In genomic region chr20:46137816-46138215, GRCh38 we compare ENCODE assay signal across 22 cellular contexts.
"Had no signal": no experiment of that assay in that cellular context is flagged by ENCODE, and none has a peak within 500 bp of the region (broad histone marks: within the 10 kb centered on the region; RNA-seq: fewer than 3 reads in every experiment).

No MANE protein-coding gene starts in this region.

- H3K27ac ChIP-seq: coronary artery, hepatocyte, psoas muscle, spleen, testis, transverse colon had no signal

- H3K4me3 ChIP-seq: coronary artery, hepatocyte, lung, psoas muscle, spleen, testis, transverse colon had no signal

- H3K9me3 ChIP-seq: psoas muscle, spleen, testis, transverse colon had no signal

- DNase-seq: effector CD4-positive, alpha-beta T cell; endodermal cell; foreskin melanocyte; head of caudate nucleus; left colon; left ventricle myocardium superior; mesenchymal stem cell; midbrain; naive B cell; psoas muscle; retina; spleen; stimulated activated CD4-positive, alpha-beta T cell treated with anti-CD3 and anti-CD28 coated beads, Interleukin-15, amount 100 ng/mL, for 24 hours; stimulated activated CD4-positive, alpha-beta T cell treated with anti-CD3 and anti-CD28 coated beads, Interleukin-1b, Interleukin-23, amount 100 ng/mL, for 48 hours; stimulated activated CD4-positive, alpha-beta T cell treated with anti-CD3 and anti-CD28 coated beads, Interleukin-4, amount 100 ng/mL, for 24 hours; testis; transverse colon had no signal

- H3K4me2 ChIP-seq: hepatocyte had no signal

- ATAC-seq: left colon; left ventricle myocardium superior; psoas muscle; sciatic nerve; stimulated activated memory B cell treated with anti-CD40 and anti-IgM and Interleukin-4, amounts not matched to agents 10 μg/mL and 1 μg/mL and 100 μg/mL, for 72 hours had no signal

- H3K27me3 ChIP-seq: testis had no signal

- H3K4me1 ChIP-seq: psoas muscle, transverse colon had no signal

- H3K79me2 ChIP-seq: hepatocyte had no signal

- H2AFZ ChIP-seq: hepatocyte had no signal

- H3K36me3 ChIP-seq: spleen, transverse colon had no signal
